ENCODE assay signal across 21 cellular contexts in the genomic region with DNA sequence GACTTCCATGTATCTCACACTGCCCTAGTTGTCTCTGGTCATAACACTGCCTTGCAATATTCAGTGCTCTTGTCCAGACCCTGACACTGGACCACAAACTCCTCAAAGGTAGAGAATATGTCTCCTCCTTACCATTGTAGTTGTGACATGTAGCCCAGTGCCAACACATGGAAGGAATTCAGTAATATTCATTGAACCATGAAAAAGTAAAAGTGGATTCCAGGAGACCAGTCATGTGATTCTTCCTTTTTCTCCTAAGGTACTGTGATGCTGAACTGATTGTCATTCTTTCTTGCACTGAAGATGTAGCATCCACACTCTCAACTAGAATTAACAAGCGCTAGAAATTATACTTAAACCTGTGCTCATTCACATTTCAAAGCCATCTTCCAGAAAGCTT.
DNase-seq lines count a peak whose midpoint lies in the region; ATAC-seq and TF ChIP-seq lines count a peak whose summit lies in the region.
"Had no signal": no experiment of that assay in that cellular context is flagged by ENCODE, and none has a peak within 500 bp of the region (broad histone marks: within the 10 kb centered on the region; RNA-seq: fewer than 3 reads in every experiment).

No MANE protein-coding gene starts in this region.

- no peak overlapping the region for H3K4me3 ChIP-seq in ascending aorta
- H3K4me3 ChIP-seq in thyroid gland (replicated peaks in 1 of 3): no peak overlapping the region
- H3K4me3 ChIP-seq: A549, BLaER1 had no signal

- H3K4me1 Mint-ChIP-seq in chondrocyte (ENCODE audit: low read depth): peaks cover 9% of the 10 kb centered on the region

- H3K4me1 ChIP-seq in ascending aorta: peaks cover 0 to 36% of the 10 kb centered on the region in 2 donors
- peaks cover 22 to 25% of the 10 kb centered on the region in 2 donors for H3K4me1 ChIP-seq in thyroid gland
- H3K4me1 ChIP-seq: BLaER1 had no signal

- TF ChIP-seq CTCF in ascending aorta (IDR thresholded peaks at IDR 0.05): no peak
- TF ChIP-seq CTCF in thyroid gland (IDR thresholded peaks at IDR 0.05): no peak
- no peak for TF ChIP-seq CTCF in chondrocyte (IDR thresholded peaks at IDR 0.05)

- H3K36me3 ChIP-seq in ascending aorta (no peaks in the 10 kb centered on the region), thyroid gland (no peaks in the 10 kb centered on the region)
- H3K36me3 ChIP-seq: BLaER1 had no signal

- no peak for TF ChIP-seq POLR2A in thyroid gland (IDR thresholded peaks at IDR 0.05)

- H3K36me3 Mint-ChIP-seq in chondrocyte (ENCODE audit: low read depth): no peaks in the 10 kb centered on the region

- H3K27ac ChIP-seq in ascending aorta (peak overlapping the region; percentile 63 to 70), thyroid gland (peak overlapping the region; percentile 32 to 75 (median 67))
- H3K27ac ChIP-seq: A549, BLaER1 had no signal

- H3K27ac Mint-ChIP-seq in chondrocyte (ENCODE audit: unreplicated experiment): no peak overlapping the region
- H3K27ac Mint-ChIP-seq: CD4-positive, alpha-beta T cell had no signal

- ATAC-seq in GM21515 (IDR thresholded peaks at IDR 0.05; ENCODE audit: unreplicated experiment) (no peak), HG02852 (IDR thresholded peaks at IDR 0.05; ENCODE audit: unreplicated experiment) (no peak)
- ATAC-seq: A549, Panc1, SK-N-SH treated with all-trans-retinoic acid at 6 μM for 48 hours had no signal

- no peak overlapping the region for H3K4me3 Mint-ChIP-seq in chondrocyte (ENCODE audit: unreplicated experiment)
- H3K4me3 Mint-ChIP-seq: CD4-positive, alpha-beta T cell had no signal

- DNase-seq in DMS79 treated with DMSO at 0.1 percent for 48 hours (lab: John Stamatoyannopoulos, UW) (peak; percentile 76), ascending aorta (ENCODE audit: low spot score in 2 of 2) (no peak), kidney tubule cell (ENCODE audit: low spot score) (peak; percentile 84), thyroid gland (peak in 1 of 2 donors; percentile 17), cortex of kidney (lab: John Stamatoyannopoulos, UW) (no peak), chondrocyte (ENCODE audit: low spot score) (no peak)
- DNase-seq: CD4-positive, alpha-beta T cell; COR-L47; KBM-7; NCI-H1092 treated with DMSO at 0.1 percent for 48 hours; NCI-H146; NCI-H2029 treated with DMSO at 0.1 percent for 48 hours; NCI-H226; NCI-H524 treated with DMSO at 0.1 percent for 48 hours; NCI-H82 had no signal

- H3K27me3 ChIP-seq in ascending aorta: no peaks in the 10 kb centered on the region
- no peaks in the 10 kb centered on the region for H3K27me3 ChIP-seq in thyroid gland
- H3K27me3 ChIP-seq: BLaER1 had no signal

- 31 to 57% methylated on average over 1 of the region's 1 CpG for WGBS in thyroid gland, 2 donors

- H3K9me3 ChIP-seq in ascending aorta: no peaks in the 10 kb centered on the region
- no peaks in the 10 kb centered on the region for H3K9me3 ChIP-seq in thyroid gland
- H3K9me3 ChIP-seq: A549, BLaER1 had no signal

- peaks cover 3% of the 10 kb centered on the region for H3K9me3 Mint-ChIP-seq in chondrocyte (ENCODE audit: low read depth)

- H3K27me3 Mint-ChIP-seq in chondrocyte (ENCODE audit: low read depth): peaks cover 4% of the 10 kb centered on the region

- intact Hi-C loops in ascending aorta (cut with DNase I) (loop anchor here (5.0 kb wide), 1 partner anchor 33 kb away; no protein-coding TSS in a partner anchor), thyroid gland (cut with DNase I) (no loop called here)

Comparison
In these comparisons a context has a peak if more than half of its experiments do, and no peak if none do; other contexts are left out.
1. DNase-seq: peak in DMS79 treated with DMSO at 0.1 percent for 48 hours (single experiment) and kidney tubule cell (single experiment); none in ascending aorta (0 of 2), cortex of kidney (single experiment) and chondrocyte (single experiment).